1 cellular context compared by ENCODE assay signal in genomic region chr1:155562581-155563376, GRCh38.
TF ChIP-seq lines count a peak whose summit lies in the region.

ASH1L (minus strand) TSS chr1:155562803; CDS start chr1:155521519, 41,284 bp downstream.

TF ChIP-seq in HepG2, 621 proteins besides CTCF, POLR2A, EP300 and RAD21 (continued from another document and continues in another):
- no peak for TF ChIP-seq ZNF639 (CRISPR knock-in tag; conservative IDR thresholded peaks at IDR 0.05)
- TF ChIP-seq ETV5 (CRISPR knock-in tag; IDR thresholded peaks at IDR 0.05; ENCODE audit: borderline replicate concordance) = peak; percentile 52; the same call in 1 of the 2 replicates
- peak; percentile 75 for TF ChIP-seq ELF1 (CRISPR knock-in tag; IDR thresholded peaks at IDR 0.05)
- no peak for TF ChIP-seq ZSCAN29 (CRISPR knock-in tag; conservative IDR thresholded peaks at IDR 0.05)
- TF ChIP-seq GMEB2 (CRISPR knock-in tag; IDR thresholded peaks at IDR 0.05; ENCODE audit: low read depth) = no peak; the same call in 1 of the 2 replicates
- TF ChIP-seq ZNF296 (CRISPR knock-in tag; conservative IDR thresholded peaks at IDR 0.05) = no peak; the same call in 1 of the 2 replicates
- no peak for TF ChIP-seq PHB2 (IDR thresholded peaks at IDR 0.05; ENCODE audit: partially characterized antibody)
- TF ChIP-seq ZNF230 (CRISPR knock-in tag; IDR thresholded peaks at IDR 0.05) = peak; percentile 44; the same call in 1 of the 2 replicates
- no peak for TF ChIP-seq ELK4 (CRISPR knock-in tag; IDR thresholded peaks at IDR 0.05; ENCODE audit: borderline replicate concordance)
- TF ChIP-seq RFX3 (CRISPR knock-in tag; IDR thresholded peaks at IDR 0.05) = no peak
- peak; percentile 98 for TF ChIP-seq PRDM10 (CRISPR knock-in tag; IDR thresholded peaks at IDR 0.05; ENCODE audit: low read depth)
- TF ChIP-seq PITX1 (CRISPR knock-in tag; IDR thresholded peaks at IDR 0.05) = peak; percentile 44; the same call in 1 of the 2 replicates
- peak; percentile 61; the same call in 1 of the 2 replicates for TF ChIP-seq ZBTB14 (CRISPR knock-in tag; IDR thresholded peaks at IDR 0.05)
- peak in 1 of 2 experiments; percentile 44; a peak in 1 of 4 replicates for TF ChIP-seq REST (IDR thresholded peaks at IDR 0.05; ENCODE audit: borderline replicate concordance in 1 of 2, low read depth in 1 of 2, low read length in 2 of 2)
- no peak for TF ChIP-seq SOX6 (IDR thresholded peaks at IDR 0.05)
- TF ChIP-seq SOX6 (CRISPR knock-in tag; IDR thresholded peaks at IDR 0.05) = 0 out of 2 replicates have a peak, but pooled peaks have one; percentile 12
- no peak; the same call in 1 of the 2 replicates for TF ChIP-seq HOXD1 (CRISPR knock-in tag; IDR thresholded peaks at IDR 0.05)
- TF ChIP-seq CREM (IDR thresholded peaks at IDR 0.05) = no peak
- TF ChIP-seq CREM (CRISPR knock-in tag; IDR thresholded peaks at IDR 0.05) = no peak
- peak; percentile 92 for TF ChIP-seq HNF1B (CRISPR knock-in tag; IDR thresholded peaks at IDR 0.05)
- TF ChIP-seq HNRNPK (IDR thresholded peaks at IDR 0.05; ENCODE audit: low read depth, low read length, poor library complexity, severe bottlenecking) = peak; percentile 99
- TF ChIP-seq RAD51 (IDR thresholded peaks at IDR 0.05; ENCODE audit: borderline replicate concordance) = no peak
- TF ChIP-seq KDM2A (CRISPR knock-in tag; IDR thresholded peaks at IDR 0.05; ENCODE audit: borderline replicate concordance, low read depth) = peak; percentile 92
- TF ChIP-seq FOXO4 (CRISPR knock-in tag; conservative IDR thresholded peaks at IDR 0.05) = 0 out of 2 replicates have a peak, but pooled peaks have one; percentile 83
- peak; percentile 78 for TF ChIP-seq ZFX (CRISPR knock-in tag; IDR thresholded peaks at IDR 0.05; ENCODE audit: low read depth)
- no peak for TF ChIP-seq PBX2 (CRISPR knock-in tag; IDR thresholded peaks at IDR 0.05)
- TF ChIP-seq NBN (conservative IDR thresholded peaks at IDR 0.05) = no peak
- TF ChIP-seq ZNF260 (CRISPR knock-in tag; IDR thresholded peaks at IDR 0.05; ENCODE audit: borderline replicate concordance, low read depth) = no peak
- peak; percentile 53 for TF ChIP-seq CBX1 (IDR thresholded peaks at IDR 0.05; ENCODE audit: low read depth)
- TF ChIP-seq ASH2L (IDR thresholded peaks at IDR 0.05; ENCODE audit: insufficient read length, low read depth, low read length) = peak; percentile 94
- no peak for TF ChIP-seq MLXIP (CRISPR knock-in tag; IDR thresholded peaks at IDR 0.05; ENCODE audit: borderline replicate concordance)
- TF ChIP-seq ZNF569 (CRISPR knock-in tag; IDR thresholded peaks at IDR 0.05; ENCODE audit: borderline replicate concordance) = no peak
- no peak for TF ChIP-seq GRHL1 (CRISPR knock-in tag; conservative IDR thresholded peaks at IDR 0.05)
- peak; percentile 58 for TF ChIP-seq ZNF788 (CRISPR knock-in tag; IDR thresholded peaks at IDR 0.05; ENCODE audit: borderline replicate concordance)
